18 cellular contexts compared by ENCODE assay signal in the genomic region with DNA sequence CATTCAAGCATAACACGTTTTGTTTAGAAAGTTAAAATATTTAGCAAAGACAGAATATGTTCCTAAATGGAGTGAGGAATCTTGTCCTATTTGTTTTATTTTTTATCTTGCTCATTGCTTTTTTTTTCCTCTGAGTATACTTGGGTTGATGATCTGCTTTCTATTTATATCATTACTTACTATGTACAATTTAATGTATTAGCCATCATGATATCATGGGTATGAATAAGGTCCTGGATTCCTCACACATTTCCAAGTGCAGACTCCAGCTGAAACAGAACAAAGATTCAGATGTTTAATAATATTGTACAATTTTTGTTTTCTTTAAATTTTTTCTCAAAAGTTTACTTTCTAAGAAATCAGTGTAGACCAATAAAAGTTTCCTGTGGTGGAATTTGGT.
"Had no signal": no experiment of that assay in that cellular context is flagged by ENCODE, and none has a peak within 500 bp of the region (broad histone marks: within the 10 kb centered on the region; RNA-seq: fewer than 3 reads in every experiment).

No MANE protein-coding gene starts in this region.

- DNase-seq: Karpas-422, KG1, MG63, NCI-H1092 treated with DMSO at 0.1 percent for 48 hours, NCI-H1436, NCI-H187, NCI-H2029, NCI-H2081 treated with DMSO at 0.1 percent for 48 hours, NCI-H2171 treated with DMSO at 0.1 percent for 48 hours, NCI-H345, NCI-H524, NCI-H526 treated with DMSO at 0.1 percent for 48 hours, NCI-H748 treated with DMSO at 0.1 percent for 48 hours, PC-3, SHP77 treated with DMSO at 0.1 percent for 48 hours, SJCRH30 had no signal

- H3K27ac ChIP-seq: SJCRH30 had no signal

- H3K4me3 ChIP-seq: MG63, SJCRH30 had no signal

- H3K4me1 ChIP-seq: SJCRH30 had no signal

- ATAC-seq: Panc1, PC-3, Right ventricle myocardium inferior had no signal

- H3K9me3 ChIP-seq: MG63, SJCRH30 had no signal

- H3K36me3 ChIP-seq: MG63, SJCRH30 had no signal

- H3K27me3 ChIP-seq: MG63, SJCRH30 had no signal
